ENCODE assay signal across 10 cellular contexts in genomic region chr1:92834617-92835016, GRCh38. TPM values are rescaled to one million over a fixed set of nuclear protein-coding genes. Genes with fewer than 3 reads are reported as not detected.
DNase-seq lines count a peak whose midpoint lies in the region; ATAC-seq and TF ChIP-seq lines count a peak whose summit lies in the region.
"Had no signal": no experiment of that assay in that cellular context is flagged by ENCODE, and none has a peak within 500 bp of the region (broad histone marks: within the 10 kb centered on the region; RNA-seq: fewer than 3 reads in every experiment).

No MANE protein-coding gene starts in this region.

- peaks cover 53% of the 10 kb centered on the region for H3K36me3 ChIP-seq in CD8-positive, alpha-beta memory T cell (ENCODE audit: insufficient read depth, low read length)
- H3K36me3 ChIP-seq in KMS-11 (ENCODE audit: insufficient read depth) (peaks cover 29% of the 10 kb centered on the region; the same call in 1 of the 2 replicates), mammary epithelial cell (ENCODE audit: insufficient read depth, low read length) (peaks cover 46% of the 10 kb centered on the region)

- ATAC-seq in naive thymus-derived CD8-positive, alpha-beta T cell, result no peak
- ATAC-seq in GM21447 (IDR thresholded peaks at IDR 0.05; ENCODE audit: unreplicated experiment), result no peak
- ATAC-seq in GM19463 (IDR thresholded peaks at IDR 0.05; ENCODE audit: unreplicated experiment), result no peak

- H3K36me3 Mint-ChIP-seq in CD8-positive, alpha-beta memory T cell, result peaks cover 7 to 76% (median 24%) of the 10 kb centered on the region in 3 donors
- peaks cover 5 to 75% (median 25%) of the 10 kb centered on the region in 3 donors for H3K36me3 Mint-ChIP-seq in naive thymus-derived CD8-positive, alpha-beta T cell

- H3K27ac Mint-ChIP-seq in CD8-positive, alpha-beta memory T cell, result peak overlapping the region; percentile 94 to 100 (median 98)
- H3K27ac Mint-ChIP-seq in naive thymus-derived CD8-positive, alpha-beta T cell, result peak overlapping the region; percentile 96 to 100 (median 98)

- H3K79me2 ChIP-seq in KMS-11 (ENCODE audit: insufficient read depth, low read depth) (peaks cover 77% of the 10 kb centered on the region), mammary epithelial cell (ENCODE audit: insufficient read depth, low read length) (peaks cover 78% of the 10 kb centered on the region)

- BruUV-seq in mammary epithelial cell (replicated peaks; lab: Mats Ljungman, UMichigan), result no TSS peak

- H3K4me2 ChIP-seq in KMS-11, result peak overlapping the region; percentile 98
- peak overlapping the region; percentile 88 for H3K4me2 ChIP-seq in mammary epithelial cell (ENCODE audit: insufficient read depth, low read depth, low read length)

- H3K9ac ChIP-seq in KMS-11 (peak overlapping the region; percentile 12; the same call in 1 of the 2 replicates), mammary epithelial cell (ENCODE audit: insufficient read depth, low read length) (peak overlapping the region; percentile 8)

- peak overlapping the region; percentile 93 to 99 (median 98) for H3K4me3 Mint-ChIP-seq in CD8-positive, alpha-beta memory T cell
- H3K4me3 Mint-ChIP-seq in naive thymus-derived CD8-positive, alpha-beta T cell, result peak overlapping the region; percentile 29 to 100 (median 98)

- 59% methylated on average over 5 of the region's 5 CpGs for WGBS in mammary epithelial cell (ENCODE audit: low coverage, missing lambda C conversion rate)

- peaks cover 68% of the 10 kb centered on the region for H3K4me1 ChIP-seq in CD8-positive, alpha-beta memory T cell (ENCODE audit: insufficient read depth, low read length)
- H3K4me1 ChIP-seq in KMS-11 (ENCODE audit: low read depth, poor library complexity, severe bottlenecking) (peaks cover 47% of the 10 kb centered on the region), mammary epithelial cell (ENCODE audit: insufficient read depth, low read length) (peaks cover 29% of the 10 kb centered on the region)

- H3K27ac ChIP-seq in CD8-positive, alpha-beta memory T cell (ENCODE audit: low read depth, low read length), result no peak overlapping the region
- no peak overlapping the region; the same call in 1 of the 2 replicates for H3K27ac ChIP-seq in KMS-11
- no peak overlapping the region for H3K27ac ChIP-seq in mammary epithelial cell (ENCODE audit: insufficient read depth, low read depth, low read length)

- H3K9me3 Mint-ChIP-seq in CD8-positive, alpha-beta memory T cell, result peaks cover 0 to 1% (median 0%) of the 10 kb centered on the region in 5 donors
- no peaks in the 10 kb centered on the region for H3K9me3 Mint-ChIP-seq in naive thymus-derived CD8-positive, alpha-beta T cell

- peaks cover 51% of the 10 kb centered on the region for H4K20me1 ChIP-seq in KMS-11 (ENCODE audit: insufficient read depth)
- H4K20me1 ChIP-seq in mammary epithelial cell (ENCODE audit: insufficient read depth, low read length), result peaks cover 45% of the 10 kb centered on the region

- CTCF ChIA-PET in CD8-positive, alpha-beta memory T cell (lab: Charles Lee), result interaction anchor here (0.7 to 0.9 kb wide), 2 partner anchors 127 to 160 kb away, joined by 3 to 4 read pairs; no protein-coding TSS in a partner anchor
- CTCF ChIA-PET in mammary epithelial cell (lab: Charles Lee; ENCODE audit: low non-redundant PET), result no interaction called here

- no peak overlapping the region for H2AFZ ChIP-seq in KMS-11 (ENCODE audit: low read depth)
- H2AFZ ChIP-seq in mammary epithelial cell (ENCODE audit: low read depth, low read length), result no peak overlapping the region

- H3K4me1 Mint-ChIP-seq in CD8-positive, alpha-beta memory T cell, result peaks cover 72 to 83% (median 74%) of the 10 kb centered on the region in 3 donors
- peaks cover 26 to 79% (median 74%) of the 10 kb centered on the region in 4 donors for H3K4me1 Mint-ChIP-seq in naive thymus-derived CD8-positive, alpha-beta T cell

- TF ChIP-seq CTCF in KMS-11 (conservative IDR thresholded peaks at IDR 0.05; ENCODE audit: low read depth, low read length) (no peak), mammary epithelial cell (conservative IDR thresholded peaks at IDR 0.05 in 1 of 2, IDR thresholded peaks at IDR 0.05 in 1 of 2; ENCODE audit: extremely low read depth in 1 of 2, insufficient read depth in 1 of 2, low read depth in 1 of 2, low read length in 2 of 2) (no peak)

- no peaks in the 10 kb centered on the region for H3K9me3 ChIP-seq in CD8-positive, alpha-beta memory T cell (ENCODE audit: low read length)
- H3K9me3 ChIP-seq in mammary epithelial cell (replicated peaks; ENCODE audit: insufficient read depth, low read length), result no peaks in the 10 kb centered on the region

- dilution Hi-C loops in mammary epithelial cell (cut with HindIII; ENCODE audit: low sequenced_read_pairs), result no loop called here

- no peaks in the 10 kb centered on the region for H3K27me3 ChIP-seq in CD8-positive, alpha-beta memory T cell (ENCODE audit: insufficient read depth, low read length, poor library complexity, severe bottlenecking)
- H3K27me3 ChIP-seq in KMS-11 (ENCODE audit: insufficient read depth, low read depth) (no peaks in the 10 kb centered on the region), mammary epithelial cell (ENCODE audit: insufficient read depth, low read length) (no peaks in the 10 kb centered on the region)

- H3K27me3 Mint-ChIP-seq in CD8-positive, alpha-beta memory T cell, result peaks cover 0 to 2% of the 10 kb centered on the region in 2 donors
- no peaks in the 10 kb centered on the region for H3K27me3 Mint-ChIP-seq in naive thymus-derived CD8-positive, alpha-beta T cell

- H3K4me3 ChIP-seq in CD8-positive, alpha-beta memory T cell (ENCODE audit: low read length), result no peak overlapping the region
- H3K4me3 ChIP-seq in KMS-11 (IDR thresholded peaks at IDR 0.05; ENCODE audit: insufficient read depth, low read depth, low read length) (no peak overlapping the region), mammary epithelial cell (replicated peaks in 1 of 3; ENCODE audit: insufficient read depth in 1 of 3, low read depth in 2 of 3, low read length in 3 of 3) (peak overlapping the region in 2 of 3 experiments; percentile 83 to 93)

- intact Hi-C loops in mammary epithelial cell (cut with micrococcal nuclease), result no loop called here

- in situ Hi-C loops in mammary epithelial cell (cut with MboI; ENCODE audit: low sequenced_read_pairs in 2 of 2), result no loop called here

- DNase-seq in CD8-positive, alpha-beta memory T cell, result no peak
- DNase-seq in mammary epithelial cell, result no peak
- no peak for DNase-seq in naive thymus-derived CD8-positive, alpha-beta T cell
- no peak for DNase-seq in foreskin melanocyte
- no peak for DNase-seq in SHP77 treated with DMSO at 0.1 percent for 48 hours (lab: John Stamatoyannopoulos, UW)
- DNase-seq: caudate nucleus, retina had no signal

- POLR2A ChIA-PET in CD8-positive, alpha-beta memory T cell (lab: Charles Lee), result interaction anchor here (0.6 to 0.7 kb wide), 2 partner anchors 11 to 853 kb away, joined by 3 to 7 read pairs; no protein-coding TSS in a partner anchor
- POLR2A ChIA-PET in naive thymus-derived CD8-positive, alpha-beta T cell (lab: Charles Lee), result interaction anchor here (0.7 kb wide), 1 partner anchor 127 kb away, joined by 4 read pairs; no protein-coding TSS in a partner anchor

RNA-seq across cellular contexts. Expression of gene RPL5, which starts 2.8 kb away (rescaled TPM):
- total RNA-seq in CD8-positive, alpha-beta memory T cell, result 1,000 to 10,000 TPM; 1,428 to 1,468 TPM
- polyA plus RNA-seq in CD8-positive, alpha-beta memory T cell, result 2,256 TPM
- total RNA-seq in mammary epithelial cell, result 1,000 to 10,000 TPM; 1,045 to 1,097 TPM
- 1,681 TPM for polyA plus RNA-seq in mammary epithelial cell
- polyA minus RNA-seq in mammary epithelial cell, result 816 TPM
- 1,000 to 10,000 TPM; 1,607 to 1,641 TPM for total RNA-seq in naive thymus-derived CD8-positive, alpha-beta T cell
- polyA plus RNA-seq in naive thymus-derived CD8-positive, alpha-beta T cell, result 1,000 to 10,000 TPM; 3,250 to 3,560 (median 3,276) TPM

RNA-seq across cellular contexts. Expression of gene EVI5, which starts 49.7 kb away (rescaled TPM):
- total RNA-seq in CD8-positive, alpha-beta memory T cell, result 10 to 100 TPM; 27.4 to 27.7 TPM
- polyA plus RNA-seq in CD8-positive, alpha-beta memory T cell, result 0.10 TPM
- 10 to 100 TPM; 30.3 to 43.3 TPM for total RNA-seq in mammary epithelial cell
- 14.2 TPM for polyA plus RNA-seq in mammary epithelial cell
- polyA minus RNA-seq in mammary epithelial cell, result 21.6 TPM
- total RNA-seq in naive thymus-derived CD8-positive, alpha-beta T cell, result 1 to 10 TPM; 1.8 TPM
- polyA plus RNA-seq in naive thymus-derived CD8-positive, alpha-beta T cell, result under 1 TPM; 0.18 to 0.99 (median 0.33) TPM

Comparison
In these comparisons a context has a peak if more than half of its experiments do, and no peak if none do; other contexts are left out.
1. H3K4me3 ChIP-seq: peak in mammary epithelial cell (2 of 3); none in CD8-positive, alpha-beta memory T cell (single experiment) and KMS-11 (single experiment).
2. RNA of gene EVI5, which starts 49.7 kb away (total RNA-seq): 30.3 to 43.3 TPM in mammary epithelial cell and 27.4 to 27.7 TPM in CD8-positive, alpha-beta memory T cell; 1.8 TPM in naive thymus-derived CD8-positive, alpha-beta T cell; every median in the first group is over 10 times any median in the second.